Comparison of ENCODE assay signal across 8 cellular contexts in genomic region chr11:118359295-118359958, GRCh38. TPM values are rescaled to one million over a fixed set of nuclear protein-coding genes. Genes with fewer than 3 reads are reported as not detected.
A peak's percentile ranks its signal among the peaks of the same experiment; 100 is the strongest.
DNase-seq lines count a peak whose midpoint lies in the region; ATAC-seq, FAIRE-seq and TF ChIP-seq lines count a peak whose summit lies in the region.

UBE4A (plus strand) TSS chr11:118359600; CDS start chr11:118365081, 5,481 bp downstream.

- H3K4me1 ChIP-seq in pancreas (peaks cover 0 to 3% (median 0%) of the 10 kb centered on the region in 3 donors), tibial artery (peaks cover 0 to 16% (median 2%) of the 10 kb centered on the region in 4 donors)

- WGBS in pancreas, 2 donors, result 1% methylated on average over 33 of the region's 33 CpGs

- H3K9me3 ChIP-seq in pancreas (no peaks in the 10 kb centered on the region), tibial artery (no peaks in the 10 kb centered on the region)

- TF ChIP-seq CTCF in GM06990 (IDR thresholded peaks at IDR 0.05; ENCODE audit: insufficient read depth, low read length, poor library complexity, severe bottlenecking) (no peak), pancreas (IDR thresholded peaks at IDR 0.05) (no peak), tibial artery (IDR thresholded peaks at IDR 0.05) (no peak)

- intact Hi-C loops in Right ventricle myocardium superior (cut with DNase I), result no loop called here
- intact Hi-C loops in pancreas (cut with DNase I), result no loop called here
- intact Hi-C loops in tibial artery (cut with DNase I; ENCODE audit: low total_unique reads), result no loop called here

- DNase-seq in GM06990 (ENCODE audit: extremely low read depth, insufficient read length) (peak; percentile 90), NCI-H1417 (lab: John Stamatoyannopoulos, UW) (peak; percentile 95 to 99 (median 96)), SW 1271 (lab: John Stamatoyannopoulos, UW) (peak; percentile 56 to 77), Right ventricle myocardium superior (peak; percentile 98), pancreas (peak; percentile 94 to 99 (median 96)), tibial artery (peak; percentile 95 to 96)
- DNase-seq in activated naive CD8-positive, alpha-beta T cell treated with anti-CD3 and anti-CD28 coated beads, Interleukin-2, amount 50 U/mL, for 16 hours (ENCODE audit: low read depth, low spot score), result peak; percentile 96

- H3K27me3 ChIP-seq in GM06990 (replicated peaks; ENCODE audit: control insufficient read depth, insufficient read depth, low read length), result no peaks in the 10 kb centered on the region
- no peaks in the 10 kb centered on the region for H3K27me3 ChIP-seq in pancreas
- no peaks in the 10 kb centered on the region for H3K27me3 ChIP-seq in tibial artery

- H3K36me3 ChIP-seq in GM06990 (ENCODE audit: control insufficient read depth, insufficient read depth, low read length) (no peaks in the 10 kb centered on the region), pancreas (no peaks in the 10 kb centered on the region), tibial artery (no peaks in the 10 kb centered on the region)

- peak within 1 kb of the TSS; percentile 87 for H3K4me3 ChIP-seq in GM06990 (replicated peaks; ENCODE audit: low read depth, low read length)
- peak within 1 kb of the TSS; percentile 52 to 82 (median 76) for H3K4me3 ChIP-seq in pancreas
- peak within 1 kb of the TSS; percentile 83 to 88 for H3K4me3 ChIP-seq in tibial artery

- peak within 1 kb of the TSS in 3 of 4 donors; percentile 23 to 37 (median 30) for H3K27ac ChIP-seq in pancreas
- peak within 1 kb of the TSS; percentile 66 to 74 for H3K27ac ChIP-seq in tibial artery

- FAIRE-seq in pancreas (lab: Jason Lieb, UNC), result no peak

- ATAC-seq in HG02610 (IDR thresholded peaks at IDR 0.05; ENCODE audit: unreplicated experiment), result peak; percentile 82
- peak; percentile 98 for ATAC-seq in Right ventricle myocardium superior (ENCODE audit: poor library complexity)
- ATAC-seq in pancreas, result peak; percentile 98 to 99 (median 98)

RNA-seq across cellular contexts. Expression of gene UBE4A, which starts in this region (rescaled TPM):
- total RNA-seq in Right ventricle myocardium superior (33.2 TPM), pancreas (10 to 100 TPM; 20.0 to 28.9 (median 21.8) TPM)
- polyA plus RNA-seq in pancreas, result 10 to 100 TPM; 14.2 to 17.9 TPM

Comparison
In these comparisons a context has a peak if more than half of its experiments do, and no peak if none do; other contexts are left out.
1. Peak in every context shown above with its lines: DNase-seq, ATAC-seq, H3K4me3 ChIP-seq and H3K27ac ChIP-seq.